Comparison of ENCODE assay signal across 18 cellular contexts in the genomic region with DNA sequence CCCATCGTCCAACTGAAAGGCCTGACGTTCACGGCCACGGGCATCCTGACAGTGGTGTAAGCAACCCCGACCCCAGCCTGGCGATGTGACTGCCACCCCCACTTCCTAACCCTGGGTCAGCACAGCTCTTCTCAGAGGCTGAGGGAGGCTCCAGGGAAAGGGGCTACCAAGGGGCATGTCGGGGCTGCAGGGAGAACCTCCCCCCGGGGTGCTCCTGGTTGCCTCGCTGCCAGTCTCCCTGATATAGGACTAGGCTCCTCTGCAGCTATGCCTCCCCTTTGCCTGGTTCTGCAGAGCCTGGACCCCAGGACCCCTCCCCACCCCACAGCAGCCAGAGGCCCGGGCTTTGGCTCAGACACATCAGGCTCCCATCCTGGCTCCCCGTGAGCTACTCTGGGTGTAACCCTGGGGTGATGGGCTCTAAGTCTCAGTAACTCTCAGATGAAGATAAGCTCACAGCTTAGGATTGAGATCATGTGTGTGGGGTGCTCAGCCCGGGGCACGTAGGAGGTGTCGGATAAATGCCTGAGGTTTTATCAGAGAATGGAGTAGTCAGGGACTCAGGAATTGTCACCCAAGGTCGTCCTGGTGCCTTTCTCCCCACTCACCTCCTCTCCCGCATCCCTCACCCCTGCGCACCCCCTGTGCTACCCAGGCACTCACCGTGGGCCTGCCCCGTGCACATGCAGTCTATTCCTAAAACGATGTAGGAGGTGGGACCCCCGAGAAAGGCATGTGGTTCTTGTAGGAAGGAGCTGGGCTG. TPM values are rescaled to one million over a fixed set of nuclear protein-coding genes. Genes with fewer than 3 reads are reported as not detected.
DNase-seq lines count a peak whose midpoint lies in the region; ATAC-seq and TF ChIP-seq lines count a peak whose summit lies in the region.
"Had no signal": no experiment of that assay in that cellular context is flagged by ENCODE, and none has a peak within 500 bp of the region (broad histone marks: within the 10 kb centered on the region; RNA-seq: fewer than 3 reads in every experiment).

No MANE protein-coding gene starts in this region.

- RAD21 ChIA-PET in HCT116 (lab: Charles Lee; ENCODE audit: low non-redundant PET in 1 of 2, low total read pairs in 2 of 2, uncharacterized antibody in 2 of 2, unreplicated experiment in 2 of 2), result no interaction called here

- no peak for TF ChIP-seq RAD21 in HCT116 (IDR thresholded peaks at IDR 0.05; ENCODE audit: low read depth)

- no peak overlapping the region for H2AFZ ChIP-seq in HCT116 (ENCODE audit: low read depth, low read length, poor library complexity, severe bottlenecking)

- peak overlapping the region; percentile 88 for H3K4me2 ChIP-seq in HCT116 (ENCODE audit: low read length)

- H3K36me3 ChIP-seq in A673 (ENCODE audit: insufficient read depth, low read length, poor library complexity, severe bottlenecking), result no peaks in the 10 kb centered on the region
- H3K36me3 ChIP-seq in HCT116 (ENCODE audit: control insufficient read depth in 1 of 2, insufficient read depth in 2 of 2, low read length in 2 of 2), result peaks cover 0 to 14% of the 10 kb centered on the region in 2 experiments; a peak in 1 of 4 replicates
- H3K36me3 ChIP-seq in SJSA1, result no peaks in the 10 kb centered on the region
- no peaks in the 10 kb centered on the region for H3K36me3 ChIP-seq in transverse colon
- H3K36me3 ChIP-seq: upper lobe of right lung had no signal

- H3K9me3 ChIP-seq in A673 (ENCODE audit: low read depth, low read length, poor library complexity, severe bottlenecking) (no peaks in the 10 kb centered on the region), HCT116 (ENCODE audit: control insufficient read depth in 1 of 2, insufficient read depth in 1 of 2, low read depth in 1 of 2, low read length in 2 of 2) (peaks cover 0 to 7% of the 10 kb centered on the region in 2 experiments; a peak in 1 of 4 replicates), SJSA1 (replicated peaks) (no peaks in the 10 kb centered on the region), transverse colon (no peaks in the 10 kb centered on the region)
- H3K9me3 ChIP-seq: upper lobe of right lung had no signal

- peak overlapping the region; percentile 37 for H3K4me3 ChIP-seq in A673 (ENCODE audit: low read depth, low read length, poor library complexity, severe bottlenecking)
- H3K4me3 ChIP-seq in HCT116 (replicated peaks in 1 of 2; ENCODE audit: low read depth in 1 of 2, low read length in 2 of 2), result peak overlapping the region; percentile 78 to 97
- peak overlapping the region; percentile 43 for H3K4me3 ChIP-seq in SJSA1
- peak overlapping the region; percentile 40 for H3K4me3 ChIP-seq in fibroblast of villous mesenchyme (ENCODE audit: low read depth, low read length)
- no peak overlapping the region for H3K4me3 ChIP-seq in transverse colon
- H3K4me3 ChIP-seq: upper lobe of right lung had no signal

- peak overlapping the region; percentile 83 for H3K9ac ChIP-seq in HCT116 (ENCODE audit: low read length)

- H3K4me1 ChIP-seq in A673 (ENCODE audit: insufficient read depth, low read length, poor library complexity, severe bottlenecking) (no peaks in the 10 kb centered on the region), HCT116 (ENCODE audit: control insufficient read depth in 1 of 2, insufficient read depth in 2 of 2, low read length in 2 of 2) (peaks cover 9 to 18% of the 10 kb centered on the region in 2 experiments), SJSA1 (replicated peaks) (peaks cover 31% of the 10 kb centered on the region), transverse colon (no peaks in the 10 kb centered on the region)
- H3K4me1 ChIP-seq: upper lobe of right lung had no signal

- no peaks in the 10 kb centered on the region for H3K9me2 ChIP-seq in HCT116 (ENCODE audit: insufficient read depth)

- no peaks in the 10 kb centered on the region for H4K20me1 ChIP-seq in HCT116 (ENCODE audit: insufficient read depth)

- WGBS in transverse colon (ENCODE audit: low coverage in 1 of 2), 2 donors, result 64 to 87% methylated on average over 5 to 19 of the region's 21 CpGs

- ATAC-seq in HCT116 (peak; percentile 23), HG02973 (IDR thresholded peaks at IDR 0.05; ENCODE audit: unreplicated experiment) (no peak), HG03521 (IDR thresholded peaks at IDR 0.05; ENCODE audit: unreplicated experiment) (no peak)
- ATAC-seq: naive thymus-derived CD8-positive, alpha-beta T cell; upper lobe of right lung had no signal

- in situ Hi-C loops in transverse colon (cut with MboI; ENCODE audit: low pct_ligation_motif_present in 1 of 4, low pct_unique_long_range_greater_than_20kb in 1 of 4, low sequenced_read_pairs in 3 of 4), result no loop called here

- no peak overlapping the region for H3K27ac ChIP-seq in A673 (ENCODE audit: low read depth, low read length, poor library complexity, severe bottlenecking)
- peak overlapping the region; percentile 69 for H3K27ac ChIP-seq in HCT116 (ENCODE audit: low read depth, low read length)
- H3K27ac ChIP-seq in SJSA1, result peak overlapping the region; percentile 18; the same call in 1 of the 2 replicates
- no peak overlapping the region for H3K27ac ChIP-seq in transverse colon
- H3K27ac ChIP-seq: upper lobe of right lung had no signal

- peaks cover 36% of the 10 kb centered on the region for H3K79me2 ChIP-seq in HCT116 (ENCODE audit: insufficient read depth, low read length)

- DNase-seq in A673 (ENCODE audit: low spot score) (no peak), HCT116 (ENCODE audit: low read depth, low spot score) (no peak), SJSA1 (ENCODE audit: low read depth in 1 of 2, low spot score in 2 of 2) (no peak), fibroblast of villous mesenchyme (ENCODE audit: low read depth) (no peak), transverse colon (no peak), COLO829 (ENCODE audit: low spot score) (no peak)
- DNase-seq: activated CD4-positive, alpha-beta T cell treated with anti-CD3 and anti-CD28 coated beads for 1 hour; activated effector memory CD4-positive, alpha-beta T cell treated with anti-CD3 and anti-CD28 coated beads, Interleukin-2, amount 50 U/mL, for 16 hours; DMS153; mammary epithelial cell; naive thymus-derived CD8-positive, alpha-beta T cell; NCI-H1105; stimulated activated CD4-positive, alpha-beta T cell treated with anti-CD3 and anti-CD28 coated beads, Interleukin-12 subunit alpha, Interleukin-12 subunit beta, amount 100 ng/mL, for 4 hours; stimulated activated naive CD4-positive, alpha-beta T cell treated with Interleukin-2 at 50 U/mL for 16 hours; upper lobe of right lung had no signal

- POLR2A ChIA-PET in A673 (lab: Charles Lee; ENCODE audit: low non-redundant PET) (no interaction called here), HCT116 (lab: Charles Lee) (no interaction called here)

- H3K27me3 ChIP-seq in A673 (replicated peaks; ENCODE audit: insufficient read depth, low read depth, low read length, poor library complexity), result no peaks in the 10 kb centered on the region
- no peaks in the 10 kb centered on the region for H3K27me3 ChIP-seq in HCT116 (ENCODE audit: insufficient read depth, low read length)
- no peaks in the 10 kb centered on the region for H3K27me3 ChIP-seq in SJSA1 (replicated peaks)
- H3K27me3 ChIP-seq in transverse colon, result no peaks in the 10 kb centered on the region
- H3K27me3 ChIP-seq: upper lobe of right lung had no signal

- BruUV-seq in A673 (replicated peaks; lab: Mats Ljungman, UMichigan) (TSS peak; percentile 54), HCT116 (replicated peaks; lab: Mats Ljungman, UMichigan) (TSS peak; percentile 83)

- TF ChIP-seq EP300 in transverse colon (IDR thresholded peaks at IDR 0.05; ENCODE audit: low read depth), result no peak

- no peak for TF ChIP-seq POLR2A in HCT116 (IDR thresholded peaks at IDR 0.05; ENCODE audit: borderline replicate concordance, extremely low read depth, insufficient read depth, insufficient read length)
- no peak for TF ChIP-seq POLR2A in transverse colon (IDR thresholded peaks at IDR 0.05)

- intact Hi-C loops in A673 (cut with micrococcal nuclease; ENCODE audit: unreplicated experiment) (no loop called here), HCT116 (cut with micrococcal nuclease) (no loop called here), transverse colon (cut with DNase I; ENCODE audit: low total_unique reads) (no loop called here)

- CTCF ChIA-PET in A673 (lab: Charles Lee) (no interaction called here), HCT116 (lab: Charles Lee) (no interaction called here)

- TF ChIP-seq CTCF in A673 (conservative IDR thresholded peaks at IDR 0.05; ENCODE audit: low read depth, low read length), result no peak
- TF ChIP-seq CTCF in HCT116 (IDR thresholded peaks at IDR 0.05 in 2 of 3, conservative IDR thresholded peaks at IDR 0.05 in 1 of 3; ENCODE audit: borderline replicate concordance in 1 of 3, insufficient read depth in 1 of 3, low read depth in 2 of 3, low read length in 2 of 3), result no peak
- no peak for TF ChIP-seq CTCF in fibroblast of villous mesenchyme (IDR thresholded peaks at IDR 0.05; ENCODE audit: insufficient read depth, low read depth, low read length)
- no peak for TF ChIP-seq CTCF in transverse colon (IDR thresholded peaks at IDR 0.05)

TF ChIP-seq in HCT116, 20 proteins besides CTCF, POLR2A, EP300 and RAD21 (continues in another document):
- TF ChIP-seq EGR1 (IDR thresholded peaks at IDR 0.05; ENCODE audit: low read depth), result no peak

RNA-seq across cellular contexts. Expression of a gene that starts 10.6 kb away (rescaled TPM):
- total RNA-seq in A673 (2021), result not detected in 2 replicates
- total RNA-seq in HCT116 (2021; ENCODE audit: unreplicated experiment), result 0.12 TPM
- 0.05 TPM in 1 of 2 replicates, not detected in the other for polyA plus RNA-seq in HCT116 (2012)
- not detected in 2 replicates for total RNA-seq in SJSA1 (2014; rRNA removed; shearing (Covaris generic))
- not detected in 2 replicates for total RNA-seq in fibroblast of villous mesenchyme
- under 1 TPM in 1 of 4 donors, not detected in 3; 0.75 TPM for total RNA-seq in transverse colon
- total RNA-seq: endothelial cell of umbilical vein; mammary epithelial cell; naive thymus-derived CD8-positive, alpha-beta T cell had no signal
- polyA plus RNA-seq: endothelial cell of umbilical vein, mammary epithelial cell had no signal

RNA-seq across cellular contexts. Expression of a gene that starts 24.4 kb away (rescaled TPM):
- not detected in 2 replicates for total RNA-seq in A673 (2021)
- total RNA-seq in HCT116 (2021; ENCODE audit: unreplicated experiment), result not detected
- not detected in 2 replicates for polyA plus RNA-seq in HCT116 (2012)
- not detected in 2 replicates for total RNA-seq in SJSA1 (2014; rRNA removed; shearing (Covaris generic))
- total RNA-seq in fibroblast of villous mesenchyme, result not detected in 2 replicates
- not detected for total RNA-seq in transverse colon
- total RNA-seq: endothelial cell of umbilical vein; mammary epithelial cell; naive thymus-derived CD8-positive, alpha-beta T cell; upper lobe of right lung had no signal
- polyA plus RNA-seq: endothelial cell of umbilical vein; mammary epithelial cell; naive thymus-derived CD8-positive, alpha-beta T cell had no signal

RNA-seq across cellular contexts. Expression of a gene that starts 38.8 kb away (rescaled TPM):
- total RNA-seq in A673 (2021), result 0.32 and 0.81 TPM in 2 replicates
- total RNA-seq in HCT116 (2021; ENCODE audit: unreplicated experiment), result 0.69 TPM
- polyA plus RNA-seq in HCT116 (2012), result 0.42 and 0.60 TPM in 2 replicates
- total RNA-seq in SJSA1 (2014; rRNA removed; shearing (Covaris generic)), result 0.32 TPM in 1 of 2 replicates, not detected in the other
- 0.43 and 0.64 TPM in 2 replicates for total RNA-seq in fibroblast of villous mesenchyme
- under 1 TPM in 2 of 4 donors, not detected in 2; 0.14 to 0.79 TPM for total RNA-seq in transverse colon

RNA-seq across cellular contexts. Expression of a gene that starts 48.8 kb away (rescaled TPM):
- total RNA-seq in A673 (2021), result 0.46 TPM in 1 of 2 replicates, not detected in the other
- total RNA-seq in HCT116 (2021; ENCODE audit: unreplicated experiment), result 1.9 TPM
- polyA plus RNA-seq in HCT116 (2012), result 2.0 and 2.6 TPM in 2 replicates
- total RNA-seq in SJSA1 (2014; rRNA removed; shearing (Covaris generic)), result 0.09 TPM in 1 of 2 replicates, not detected in the other
- not detected in 2 replicates for total RNA-seq in fibroblast of villous mesenchyme
- total RNA-seq in transverse colon, result 1 to 10 TPM in 3 of 4 donors, not detected in 1; 1.2 to 3.8 (median 3.7) TPM

RNA-seq across cellular contexts. Expression of a gene that starts 55.5 kb away (rescaled TPM):
- total RNA-seq in A673 (2021) (7.4 and 8.8 TPM in 2 replicates), HCT116 (2021; ENCODE audit: unreplicated experiment) (11.8 TPM), fibroblast of villous mesenchyme (8.6 and 10.3 TPM in 2 replicates), transverse colon (10 to 100 TPM in 1 of 4 donors, 1 to 10 TPM in 3; 3.2 to 17.6 (median 8.4) TPM)
- polyA plus RNA-seq in HCT116 (2012), result 9.9 and 10.2 TPM in 2 replicates
- total RNA-seq in SJSA1 (2014; rRNA removed; shearing (Covaris generic)), result 9.8 and 11.6 TPM in 2 replicates

Comparison
In these comparisons a context has a peak if more than half of its experiments do, and no peak if none do; other contexts are left out.
1. H3K27ac ChIP-seq: peak in HCT116 (single experiment) and SJSA1 (single experiment); none in A673 (single experiment) and transverse colon (0 of 4).
2. H3K4me3 ChIP-seq: peak in A673 (single experiment), HCT116 (2 of 2), SJSA1 (single experiment) and fibroblast of villous mesenchyme (single experiment); none in transverse colon (0 of 4).